Comparison of ENCODE assay signal across 12 cellular contexts in the genomic region with DNA sequence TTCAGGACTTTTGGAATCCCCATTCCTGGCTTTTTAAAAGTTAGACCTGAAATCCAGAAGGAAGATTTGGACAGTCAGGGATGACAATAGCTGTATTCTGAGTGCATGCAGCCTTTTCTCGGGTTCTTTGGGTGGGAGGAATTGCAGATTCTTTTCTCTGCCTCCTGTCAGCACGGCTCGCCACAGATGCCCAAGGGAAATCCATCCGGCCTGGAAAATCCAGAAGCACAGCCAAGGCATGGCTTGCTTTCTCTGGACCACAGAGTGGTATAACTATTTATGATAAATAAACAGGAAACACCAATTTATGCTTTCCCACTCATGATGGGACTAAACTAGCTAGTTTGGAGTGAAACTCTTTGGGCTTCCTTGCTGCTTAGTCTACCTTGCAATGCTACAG. TPM values are rescaled to one million over a fixed set of nuclear protein-coding genes. Genes with fewer than 3 reads are reported as not detected.
A peak's percentile ranks its signal among the peaks of the same experiment; 100 is the strongest.
DNase-seq lines count a peak whose midpoint lies in the region; ATAC-seq, FAIRE-seq and TF ChIP-seq lines count a peak whose summit lies in the region.
"Had no signal": no experiment of that assay in that cellular context is flagged by ENCODE, and none has a peak within 500 bp of the region (broad histone marks: within the 10 kb centered on the region; RNA-seq: fewer than 3 reads in every experiment).

No MANE protein-coding gene starts in this region.

- H3K27me3 Mint-ChIP-seq in central memory CD8-positive, alpha-beta T cell: no peaks in the 10 kb centered on the region
- no peaks in the 10 kb centered on the region for H3K27me3 Mint-ChIP-seq in naive thymus-derived CD8-positive, alpha-beta T cell

- H3K27ac ChIP-seq in body of pancreas (no peak overlapping the region), kidney (ENCODE audit: low read depth in 2 of 2, low read length in 2 of 2) (no peak overlapping the region)

- H3K9ac ChIP-seq in kidney (ENCODE audit: low read length in 2 of 2): no peak overlapping the region

- H3K4me3 Mint-ChIP-seq in central memory CD8-positive, alpha-beta T cell: peak overlapping the region; percentile 82
- H3K4me3 Mint-ChIP-seq in naive thymus-derived CD8-positive, alpha-beta T cell: peak overlapping the region; percentile 16 to 92 (median 81)
- H3K4me3 Mint-ChIP-seq: nephron progenitor cell had no signal

- peak overlapping the region; percentile 87 for H3K27ac Mint-ChIP-seq in central memory CD8-positive, alpha-beta T cell (ENCODE audit: low read depth)
- peak overlapping the region; percentile 46 to 95 (median 80) for H3K27ac Mint-ChIP-seq in naive thymus-derived CD8-positive, alpha-beta T cell
- H3K27ac Mint-ChIP-seq: nephron progenitor cell had no signal

- H3K36me3 ChIP-seq in body of pancreas (replicated peaks in 1 of 2; ENCODE audit: insufficient read depth in 1 of 2, low read depth in 2 of 2) (no peaks in the 10 kb centered on the region), kidney (ENCODE audit: control insufficient read depth in 1 of 2, insufficient read depth in 2 of 2, low read length in 2 of 2) (no peaks in the 10 kb centered on the region)

- ATAC-seq in HG02852 (IDR thresholded peaks at IDR 0.05; ENCODE audit: unreplicated experiment) (peak; percentile 6), body of pancreas (no peak), GM21786 (IDR thresholded peaks at IDR 0.05; ENCODE audit: unreplicated experiment) (no peak)
- no peak for ATAC-seq in central memory CD8-positive, alpha-beta T cell (replicated peaks; ENCODE audit: extremely low read depth, poor library complexity, severe bottlenecking)
- no peak for ATAC-seq in naive thymus-derived CD8-positive, alpha-beta T cell

- intact Hi-C loops in body of pancreas (cut with DNase I) (loop anchor here (10.0 kb wide), 1 partner anchor 244 kb away; no protein-coding TSS in a partner anchor), kidney (cut with DNase I) (no loop called here)

- H3K9me3 ChIP-seq in body of pancreas (no peaks in the 10 kb centered on the region), kidney (ENCODE audit: control insufficient read depth in 1 of 2, low read length in 2 of 2) (no peaks in the 10 kb centered on the region)

- H3K4me3 ChIP-seq in AG10803 (ENCODE audit: low read length) (no peak overlapping the region), body of pancreas (no peak overlapping the region), kidney (ENCODE audit: low read length in 2 of 2) (no peak overlapping the region)

- 72 to 74% methylated on average over 4 of the region's 4 CpGs for WGBS in body of pancreas, 2 donors

- DNase-seq in AG10803 (ENCODE audit: low read depth): peak; percentile 77
- DNase-seq in central memory CD8-positive, alpha-beta T cell (ENCODE audit: low spot score in 2 of 2): no peak
- DNase-seq in naive thymus-derived CD8-positive, alpha-beta T cell: no peak
- no peak for DNase-seq in RKO (ENCODE audit: low spot score)
- DNase-seq in body of pancreas: no peak
- no peak for DNase-seq in kidney
- DNase-seq: DMS 273 treated with DMSO at 0.1 percent for 48 hours, NCI-H1417 treated with DMSO at 0.1 percent for 48 hours, nephron progenitor cell had no signal

- no peaks in the 10 kb centered on the region for H3K27me3 ChIP-seq in body of pancreas

- H3K9me3 Mint-ChIP-seq in central memory CD8-positive, alpha-beta T cell: no peaks in the 10 kb centered on the region
- no peaks in the 10 kb centered on the region for H3K9me3 Mint-ChIP-seq in naive thymus-derived CD8-positive, alpha-beta T cell

- H3K36me3 Mint-ChIP-seq in central memory CD8-positive, alpha-beta T cell (ENCODE audit: insufficient read depth): no peaks in the 10 kb centered on the region
- H3K36me3 Mint-ChIP-seq in naive thymus-derived CD8-positive, alpha-beta T cell: no peaks in the 10 kb centered on the region

- no peak for TF ChIP-seq CTCF in AG10803 (conservative IDR thresholded peaks at IDR 0.05; ENCODE audit: low read length)
- no peak for TF ChIP-seq CTCF in body of pancreas (IDR thresholded peaks at IDR 0.05)
- no peak for TF ChIP-seq CTCF in kidney (IDR thresholded peaks at IDR 0.05; ENCODE audit: borderline replicate concordance, extremely low read depth, insufficient read depth)

- H3K4me1 Mint-ChIP-seq in central memory CD8-positive, alpha-beta T cell: peaks cover 53% of the 10 kb centered on the region
- peaks cover 8 to 87% (median 30%) of the 10 kb centered on the region in 4 donors for H3K4me1 Mint-ChIP-seq in naive thymus-derived CD8-positive, alpha-beta T cell

- H3K4me1 ChIP-seq in body of pancreas: peaks cover 8% of the 10 kb centered on the region
- peaks cover 15 to 19% of the 10 kb centered on the region in 2 donors for H3K4me1 ChIP-seq in kidney (ENCODE audit: control insufficient read depth in 1 of 2, insufficient read depth in 1 of 2, low read depth in 1 of 2, low read length in 2 of 2)

- FAIRE-seq in kidney (lab: Jason Lieb, UNC): no peak
- FAIRE-seq: frontal cortex had no signal

- TF ChIP-seq POLR2A in body of pancreas (IDR thresholded peaks at IDR 0.05): no peak

- POLR2A ChIA-PET in naive thymus-derived CD8-positive, alpha-beta T cell (lab: Charles Lee): no interaction called here

RNA-seq across cellular contexts. Expression of a gene that starts 59.1 kb away (rescaled TPM):
- total RNA-seq in naive thymus-derived CD8-positive, alpha-beta T cell: not detected
- polyA plus RNA-seq in naive thymus-derived CD8-positive, alpha-beta T cell: not detected
- total RNA-seq in body of pancreas (1 to 10 TPM in 1 of 2 donors, under 1 TPM in 1; 0.33 to 3.4 TPM), kidney (1.8 TPM)
- not detected for polyA plus RNA-seq in kidney (ENCODE audit: insufficient read depth, low read depth, low replicate concordance)
- total RNA-seq: frontal cortex had no signal
